In the genomic region with DNA sequence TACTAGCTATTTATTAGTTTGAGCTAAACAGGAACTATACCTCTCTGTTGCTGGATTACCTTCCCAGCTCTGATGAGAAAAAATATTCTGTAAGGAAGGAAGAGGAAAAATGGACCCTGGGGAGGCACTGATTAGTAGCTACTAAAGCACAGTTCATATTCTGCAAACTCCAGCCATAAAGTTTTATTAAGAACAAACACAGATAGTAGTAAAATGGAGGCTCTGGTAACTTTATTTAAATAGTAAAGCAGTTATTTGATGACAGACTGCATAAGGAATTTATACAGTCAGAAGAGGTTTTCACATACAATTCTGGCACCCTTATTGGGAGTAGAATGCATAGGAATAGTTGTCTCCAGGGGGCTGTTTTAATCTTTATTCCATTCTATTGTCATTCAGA, we compare ENCODE assay signal across 22 cellular contexts.
"Had no signal": no experiment of that assay in that cellular context is flagged by ENCODE, and none has a peak within 500 bp of the region (broad histone marks: within the 10 kb centered on the region; RNA-seq: fewer than 3 reads in every experiment).

No MANE protein-coding gene starts in this region.

- H3K36me3 ChIP-seq: adrenal gland, ascending aorta, esophagus squamous epithelium, gastroesophageal sphincter, heart left ventricle, left lung, neural progenitor cell, sigmoid colon, uterus had no signal

- H3K27me3 ChIP-seq: adrenal gland, ascending aorta, esophagus squamous epithelium, gastroesophageal sphincter, heart left ventricle, left lung, neural progenitor cell, sigmoid colon, testis, uterus had no signal

- ATAC-seq: gastroesophageal sphincter; heart left ventricle; left lung; naive thymus-derived CD8-positive, alpha-beta T cell had no signal

- H3K27ac ChIP-seq: adrenal gland, ascending aorta, esophagus squamous epithelium, gastroesophageal sphincter, heart left ventricle, left lung, neural progenitor cell, sigmoid colon, testis, uterus, VCaP had no signal

- H3K9me3 ChIP-seq: adrenal gland, ascending aorta, esophagus squamous epithelium, gastroesophageal sphincter, left lung, sigmoid colon, testis, uterus had no signal

- H3K4me3 ChIP-seq: adrenal gland, ascending aorta, esophagus squamous epithelium, gastroesophageal sphincter, heart left ventricle, left lung, lung, neural progenitor cell, sigmoid colon, testis, uterus had no signal

- H3K4me1 ChIP-seq: adrenal gland, ascending aorta, esophagus squamous epithelium, gastroesophageal sphincter, heart left ventricle, left lung, neural progenitor cell, sigmoid colon, testis, uterus had no signal

- DNase-seq: activated CD4-positive, alpha-beta T cell treated with anti-CD3 and anti-CD28 coated beads for 1 hour; activated naive CD4-positive, alpha-beta T cell; activated T-cell treated with anti-CD3 and anti-CD28 coated beads, Interleukin-2, amount 50 U/mL, for 1 hour; adrenal gland; cerebellar nuclear complex; cortex of kidney; esophagus squamous epithelium; heart left ventricle; left lung; naive thymus-derived CD8-positive, alpha-beta T cell; retina; sigmoid colon; stimulated activated CD4-positive, alpha-beta T cell treated with anti-CD3 and anti-CD28 coated beads, Interleukin-4, amount 100 ng/mL, for 1 hour; stimulated activated naive CD4-positive, alpha-beta T cell; testis; trophoblast cell; uterus had no signal
